ENCODE assay signal across 25 cellular contexts in genomic region chr4:92031825-92032224, GRCh38.
"Had no signal": no experiment of that assay in that cellular context is flagged by ENCODE, and none has a peak within 500 bp of the region (broad histone marks: within the 10 kb centered on the region; RNA-seq: fewer than 3 reads in every experiment).

No MANE protein-coding gene starts in this region.

- H3K36me3 ChIP-seq: left ventricle myocardium inferior, ovary, prostate gland, spleen, tibial nerve, upper lobe of left lung, vagina had no signal

- DNase-seq: hypothalamus; immature natural killer cell; kidney; left ventricle myocardium inferior; mesendoderm; naive thymus-derived CD4-positive, alpha-beta T cell; ovary; posterior cingulate gyrus; retina; right cardiac atrium; spleen; stimulated activated CD4-positive, alpha-beta T cell treated with anti-CD3 and anti-CD28 coated beads, Interleukin-4, amount 100 ng/mL, for 24 hours; stimulated activated naive CD4-positive, alpha-beta T cell; substantia nigra; upper lobe of left lung had no signal

- H3K4me1 Mint-ChIP-seq: immature natural killer cell; mesothelial cell of epicardium; naive thymus-derived CD4-positive, alpha-beta T cell; stimulated activated effector memory CD8-positive, alpha-beta T cell treated with anti-CD3 and anti-CD28 coated beads, Interleukin-12 subunit alpha, Interleukin-12 subunit beta, amount 100 ng/mL, for 72 hours had no signal

- H3K27me3 ChIP-seq: ovary, spleen, tibial nerve, upper lobe of left lung, vagina had no signal

- H3K27ac Mint-ChIP-seq: immature natural killer cell; mesothelial cell of epicardium; naive thymus-derived CD4-positive, alpha-beta T cell; natural killer cell treated with Interleukin-12 subunit alpha and Interleukin-12 subunit beta and Interleukin-15 and Interleukin-18, amount 100 ng/mL, for 72 hours; stimulated activated effector memory CD8-positive, alpha-beta T cell treated with anti-CD3 and anti-CD28 coated beads, Interleukin-12 subunit alpha, Interleukin-12 subunit beta, amount 100 ng/mL, for 72 hours; stimulated activated naive CD8-positive, alpha-beta T cell treated with anti-CD3 and anti-CD28 coated beads, Interleukin-15, Interleukin-2, amounts not matched to agents 100 ng/mL and 50 ng/mL, for 24 hours had no signal

- H3K27ac ChIP-seq: left ventricle myocardium inferior, ovary, prostate gland, skin epidermis, spleen, tibial nerve, upper lobe of left lung, vagina had no signal

- H3K27me3 Mint-ChIP-seq: naive thymus-derived CD4-positive, alpha-beta T cell; natural killer cell treated with Interleukin-12 subunit alpha and Interleukin-12 subunit beta and Interleukin-15 and Interleukin-18, amount 100 ng/mL, for 72 hours; stimulated activated naive CD8-positive, alpha-beta T cell treated with anti-CD3 and anti-CD28 coated beads, Interleukin-15, Interleukin-2, amounts not matched to agents 100 ng/mL and 50 ng/mL, for 24 hours had no signal

- H3K4me3 ChIP-seq: left ventricle myocardium inferior, lung, ovary, prostate gland, skin epidermis, spleen, tibial nerve, upper lobe of left lung, vagina had no signal

- H3K36me3 Mint-ChIP-seq: mesothelial cell of epicardium; naive thymus-derived CD4-positive, alpha-beta T cell; stimulated activated effector memory CD8-positive, alpha-beta T cell treated with anti-CD3 and anti-CD28 coated beads, Interleukin-12 subunit alpha, Interleukin-12 subunit beta, amount 100 ng/mL, for 72 hours had no signal

- H3K4me1 ChIP-seq: prostate gland, spleen, tibial nerve, upper lobe of left lung, vagina had no signal

- ATAC-seq: naive thymus-derived CD4-positive, alpha-beta T cell; natural killer cell treated with Interleukin-12 subunit alpha and Interleukin-12 subunit beta and Interleukin-15 and Interleukin-18, amount 100 ng/mL, for 72 hours; right cardiac atrium; sciatic nerve; stimulated activated effector memory CD8-positive, alpha-beta T cell treated with anti-CD3 and anti-CD28 coated beads, Interleukin-12 subunit alpha, Interleukin-12 subunit beta, amount 100 ng/mL, for 72 hours had no signal

- H3K4me3 Mint-ChIP-seq: immature natural killer cell; mesothelial cell of epicardium; naive thymus-derived CD4-positive, alpha-beta T cell; natural killer cell treated with Interleukin-12 subunit alpha and Interleukin-12 subunit beta and Interleukin-15 and Interleukin-18, amount 100 ng/mL, for 72 hours; stimulated activated effector memory CD8-positive, alpha-beta T cell treated with anti-CD3 and anti-CD28 coated beads, Interleukin-12 subunit alpha, Interleukin-12 subunit beta, amount 100 ng/mL, for 72 hours; stimulated activated naive CD8-positive, alpha-beta T cell treated with anti-CD3 and anti-CD28 coated beads, Interleukin-15, Interleukin-2, amounts not matched to agents 100 ng/mL and 50 ng/mL, for 24 hours had no signal

- H3K9me3 ChIP-seq: left ventricle myocardium inferior, ovary, prostate gland, tibial nerve, upper lobe of left lung, vagina had no signal
